21 cellular contexts compared by ENCODE assay signal in genomic region chr10:12960939-12961338, GRCh38. TPM values are rescaled to one million over a fixed set of nuclear protein-coding genes. Genes with fewer than 3 reads are reported as not detected.
A peak's percentile ranks its signal among the peaks of the same experiment; 100 is the strongest.
DNase-seq lines count a peak whose midpoint lies in the region; ATAC-seq and TF ChIP-seq lines count a peak whose summit lies in the region.
"Had no signal": no experiment of that assay in that cellular context is flagged by ENCODE, and none has a peak within 500 bp of the region (broad histone marks: within the 10 kb centered on the region; RNA-seq: fewer than 3 reads in every experiment).

No MANE protein-coding gene starts in this region.

- H3K9me3 ChIP-seq in ascending aorta = no peaks in the 10 kb centered on the region
- peaks cover 11% of the 10 kb centered on the region for H3K9me3 ChIP-seq in left ventricle myocardium inferior (replicated peaks)
- no peaks in the 10 kb centered on the region for H3K9me3 ChIP-seq in upper lobe of left lung
- H3K9me3 ChIP-seq: MG63, mucosa of descending colon had no signal

- intact Hi-C loops in ascending aorta (cut with DNase I) (loop anchor here (5.0 kb wide), 2 partner anchors 36 to 54 kb away; no protein-coding TSS in a partner anchor), left ventricle myocardium inferior (cut with micrococcal nuclease) (no loop called here), sciatic nerve (cut with DNase I) (no loop called here)

- TF ChIP-seq CTCF in ascending aorta (IDR thresholded peaks at IDR 0.05) = no peak
- no peak for TF ChIP-seq CTCF in left ventricle myocardium inferior (IDR thresholded peaks at IDR 0.05; ENCODE audit: borderline replicate concordance)
- TF ChIP-seq CTCF in upper lobe of left lung (IDR thresholded peaks at IDR 0.05) = no peak

- no peaks in the 10 kb centered on the region for H3K36me3 ChIP-seq in ascending aorta
- no peaks in the 10 kb centered on the region for H3K36me3 ChIP-seq in left ventricle myocardium inferior
- no peaks in the 10 kb centered on the region for H3K36me3 ChIP-seq in upper lobe of left lung
- H3K36me3 ChIP-seq: brain microvascular endothelial cell, left lung, MG63 had no signal

- ATAC-seq in sciatic nerve (peak; percentile 22), upper lobe of left lung (ENCODE audit: low FRiP score in 2 of 2) (peak; percentile 29 to 60), GM21717 (IDR thresholded peaks at IDR 0.05; ENCODE audit: unreplicated experiment) (no peak), HG03280 (IDR thresholded peaks at IDR 0.05; ENCODE audit: unreplicated experiment) (no peak)
- ATAC-seq: activated CD4-positive, CD25-positive, alpha-beta regulatory T cell treated with anti-CD3 and anti-CD28 coated beads, Interleukin-2, amount 50 U/mL, for 24 hours had no signal

- no peaks in the 10 kb centered on the region for H3K27me3 ChIP-seq in ascending aorta
- peaks cover 28% of the 10 kb centered on the region for H3K27me3 ChIP-seq in left ventricle myocardium inferior (ENCODE audit: low read depth)
- H3K27me3 ChIP-seq in upper lobe of left lung = no peaks in the 10 kb centered on the region
- H3K27me3 ChIP-seq: brain microvascular endothelial cell, left lung, MG63 had no signal

- peak in 1 of 2 donors; percentile 70 for DNase-seq in ascending aorta (ENCODE audit: low spot score in 2 of 2)
- DNase-seq in left ventricle myocardium inferior = no peak
- no peak for DNase-seq in sciatic nerve (ENCODE audit: low spot score)
- DNase-seq in upper lobe of left lung = no peak
- no peak for DNase-seq in DMS79 treated with DMSO at 0.1 percent for 48 hours (lab: John Stamatoyannopoulos, UW)
- DNase-seq: activated naive CD8-positive, alpha-beta T cell treated with anti-CD3 and anti-CD28 coated beads, Interleukin-2, amount 10 ng/mL, durations not matched to agents 7 days and 5 days; brain microvascular endothelial cell; CD4-positive, CD25-positive, alpha-beta regulatory T cell; GF-D8; HCEC 1CT; left lung; MG63; NCI-H774; nucleus accumbens; OCI-M1; stimulated activated naive CD4-positive, alpha-beta T cell; T-helper 2 cell had no signal

- WGBS in upper lobe of left lung, 2 donors = 79 to 83% methylated on average over 6 to 8 of the region's 8 CpGs

- H3K4me1 ChIP-seq in ascending aorta (peaks cover 8 to 20% of the 10 kb centered on the region in 2 donors), left ventricle myocardium inferior (peaks cover 11% of the 10 kb centered on the region), upper lobe of left lung (peaks cover 0 to 6% (median 0%) of the 10 kb centered on the region in 4 donors)
- H3K4me1 ChIP-seq: left lung had no signal

- no peak for TF ChIP-seq POLR2A in upper lobe of left lung (IDR thresholded peaks at IDR 0.05)

- no peak for TF ChIP-seq EP300 in upper lobe of left lung (IDR thresholded peaks at IDR 0.05)

- peak overlapping the region; percentile 29 to 57 for H3K4me3 ChIP-seq in ascending aorta
- peak overlapping the region; percentile 25 for H3K4me3 ChIP-seq in left ventricle myocardium inferior
- H3K4me3 ChIP-seq in upper lobe of left lung = no peak overlapping the region
- H3K4me3 ChIP-seq: left lung, MG63, mucosa of descending colon had no signal

- H3K27ac ChIP-seq in ascending aorta = peak overlapping the region; percentile 90 to 91
- peak overlapping the region; percentile 33 for H3K27ac ChIP-seq in left ventricle myocardium inferior (replicated peaks)
- peak overlapping the region in 3 of 4 donors; percentile 3 to 49 (median 44) for H3K27ac ChIP-seq in upper lobe of left lung
- H3K27ac ChIP-seq: brain microvascular endothelial cell, left lung had no signal

RNA-seq across cellular contexts. Expression of gene CCDC3, which starts 40.6 kb away (rescaled TPM):
- total RNA-seq in ascending aorta (86.0 TPM), left ventricle myocardium inferior (5.8 TPM), sciatic nerve (114 TPM), upper lobe of left lung (10 to 100 TPM in 1 of 6 donors, 1 to 10 TPM in 4, under 1 TPM in 1; 0.98 to 13.1 (median 5.7) TPM)
- total RNA-seq: activated naive CD8-positive, alpha-beta T cell treated with anti-CD3 and anti-CD28 coated beads, Interleukin-2, amount 10 ng/mL, durations not matched to agents 7 days and 5 days had no signal

Comparison
In these comparisons a context has a peak if more than half of its experiments do, and no peak if none do; other contexts are left out.
1. H3K27ac ChIP-seq: peak in every context shown above with its lines; median percentile 90 in ascending aorta; 44 in upper lobe of left lung; 33 in left ventricle myocardium inferior.
2. H3K4me3 ChIP-seq: peak in ascending aorta (2 of 2) and left ventricle myocardium inferior (single experiment); none in upper lobe of left lung (0 of 4).
3. ATAC-seq: peak in sciatic nerve (single experiment) and upper lobe of left lung (2 of 2); none in GM21717 (single experiment) and HG03280 (single experiment).